ENCODE assay signal across 17 cellular contexts in the genomic region with DNA sequence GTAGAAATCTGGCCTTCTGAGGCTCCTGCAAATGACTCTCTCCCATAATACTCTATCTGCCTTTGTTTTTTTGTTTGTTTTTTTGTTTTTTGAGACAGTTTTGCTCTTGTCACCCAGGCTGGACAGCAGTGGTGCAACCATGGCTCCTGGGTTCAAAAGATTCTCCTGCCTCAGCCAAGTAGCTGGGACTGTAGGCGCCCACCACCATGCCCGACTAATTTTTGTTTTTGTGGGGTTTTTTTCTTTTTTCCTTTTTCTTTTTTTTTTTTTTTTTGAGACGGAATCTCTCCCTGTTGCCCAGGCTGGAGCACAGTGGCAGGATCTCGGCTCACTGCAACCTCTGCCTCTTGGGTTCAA. TPM values are rescaled to one million over a fixed set of nuclear protein-coding genes. Genes with fewer than 3 reads are reported as not detected.
DNase-seq lines count a peak whose midpoint lies in the region; ATAC-seq, FAIRE-seq and TF ChIP-seq lines count a peak whose summit lies in the region.
"Had no signal": no experiment of that assay in that cellular context is flagged by ENCODE, and none has a peak within 500 bp of the region (broad histone marks: within the 10 kb centered on the region; RNA-seq: fewer than 3 reads in every experiment).

No MANE protein-coding gene starts in this region.

- H3K4me3 Mint-ChIP-seq in glutamatergic neuron (ENCODE audit: unreplicated experiment): no peak overlapping the region
- H3K4me3 Mint-ChIP-seq: CD4-positive, alpha-beta T cell; H9 had no signal

- H3K4me2 ChIP-seq in BLaER1 (peak overlapping the region; percentile 54), PC-3 (ENCODE audit: low read length) (no peak overlapping the region)

- peaks cover 37% of the 10 kb centered on the region for H3K4me1 Mint-ChIP-seq in glutamatergic neuron (ENCODE audit: low read depth, unreplicated experiment)

- H3K27ac Mint-ChIP-seq in glutamatergic neuron (ENCODE audit: unreplicated experiment): peak overlapping the region; percentile 67
- H3K27ac Mint-ChIP-seq: CD4-positive, alpha-beta T cell had no signal

- H3K9ac ChIP-seq in BLaER1 (no peak overlapping the region), PC-3 (ENCODE audit: low read length) (no peak overlapping the region)
- H3K9ac ChIP-seq: GM23248 had no signal

- H3K27ac ChIP-seq in BLaER1: peak overlapping the region; percentile 3; the same call in 1 of the 2 replicates
- no peak overlapping the region for H3K27ac ChIP-seq in PC-3 (ENCODE audit: low read length)
- H3K27ac ChIP-seq: GM23248, HL-60 had no signal

- CTCF ChIA-PET in PC-3 (lab: Charles Lee): no interaction called here

- no TSS peak for BruUV-seq in PC-3 (replicated peaks; lab: Mats Ljungman, UMichigan)

- no peaks in the 10 kb centered on the region for H3F3A ChIP-seq in PC-3 (ENCODE audit: low read length, unreplicated experiment)

- H3K27me3 ChIP-seq in BLaER1 (no peaks in the 10 kb centered on the region), PC-3 (ENCODE audit: low read length) (no peaks in the 10 kb centered on the region)

- peaks cover 7% of the 10 kb centered on the region for H3K27me3 Mint-ChIP-seq in glutamatergic neuron (ENCODE audit: unreplicated experiment)
- H3K27me3 Mint-ChIP-seq: CD4-positive, alpha-beta T cell had no signal

- intact Hi-C loops in PC-3 (cut with micrococcal nuclease) (no loop called here), sciatic nerve (cut with DNase I) (no loop called here)

- H3K9me3 ChIP-seq in BLaER1 (no peaks in the 10 kb centered on the region), PC-3 (ENCODE audit: low read length) (no peaks in the 10 kb centered on the region)

- no peaks in the 10 kb centered on the region for H3K36me3 ChIP-seq in BLaER1
- H3K36me3 ChIP-seq in PC-3 (ENCODE audit: low read depth, low read length): no peaks in the 10 kb centered on the region

- POLR2A ChIA-PET in PC-3 (lab: Charles Lee; ENCODE audit: unreplicated experiment): no interaction called here

- H4K20me1 ChIP-seq in BLaER1: no peaks in the 10 kb centered on the region
- no peaks in the 10 kb centered on the region for H4K20me1 ChIP-seq in PC-3 (ENCODE audit: low read length)

- H3K79me2 ChIP-seq in PC-3 (ENCODE audit: low read length): no peaks in the 10 kb centered on the region

- ATAC-seq in PC-3: no peak
- ATAC-seq in sciatic nerve: no peak
- ATAC-seq in HG03095 (IDR thresholded peaks at IDR 0.05; ENCODE audit: unreplicated experiment): no peak
- ATAC-seq in HG02840 (IDR thresholded peaks at IDR 0.05; ENCODE audit: low FRiP score, unreplicated experiment): no peak

- H2AFZ ChIP-seq in PC-3 (ENCODE audit: low read length): peak overlapping the region; percentile 24; the same call in 1 of the 2 replicates

- H3K4me3 ChIP-seq in BLaER1: no peak overlapping the region
- H3K4me3 ChIP-seq in PC-3 (ENCODE audit: low read length): no peak overlapping the region
- H3K4me3 ChIP-seq: GM23248 had no signal

- no peak for FAIRE-seq in HTR-8/SVneo (lab: Jason Lieb, UNC)

- no peaks in the 10 kb centered on the region for H3K9me2 ChIP-seq in PC-3 (replicated peaks; ENCODE audit: low read length)

- no peak for TF ChIP-seq CTCF in PC-3 (conservative IDR thresholded peaks at IDR 0.05; ENCODE audit: low read depth, low read length)
- TF ChIP-seq CTCF in glutamatergic neuron (IDR thresholded peaks at IDR 0.05; ENCODE audit: partially characterized antibody, unreplicated experiment): no peak

- H3K36me3 Mint-ChIP-seq in glutamatergic neuron (ENCODE audit: unreplicated experiment): peaks cover 4% of the 10 kb centered on the region

- H3K4me1 ChIP-seq in BLaER1 (peaks cover 62% of the 10 kb centered on the region), PC-3 (ENCODE audit: insufficient read depth, low read length) (no peaks in the 10 kb centered on the region)

- DNase-seq in PC-3 (no peak), glutamatergic neuron (no peak), sciatic nerve (ENCODE audit: low spot score) (peak; percentile 7), HTR-8/SVneo (ENCODE audit: insufficient read length, low spot score) (no peak)
- DNase-seq: 8988T; AML-193; C1 segment of cervical spinal cord; Calu3; CD4-positive, alpha-beta T cell; DMS 273 treated with DMSO at 0.1 percent for 48 hours; H9; KBM-7 had no signal

- H3K9me3 Mint-ChIP-seq in glutamatergic neuron (ENCODE audit: unreplicated experiment): peaks cover 14% of the 10 kb centered on the region
- H3K9me3 Mint-ChIP-seq: CD4-positive, alpha-beta T cell; H9 had no signal

RNA-seq across cellular contexts. Expression of a gene that starts 16.6 kb away (rescaled TPM):
- total RNA-seq in PC-3 (2014; rRNA removed) (25.7 and 26.9 TPM in 2 replicates), glutamatergic neuron (ENCODE audit: unreplicated experiment) (55.1 TPM), sciatic nerve (39.7 TPM)

RNA-seq across cellular contexts. Expression of a gene that starts 30.3 kb away (rescaled TPM):
- 206 and 297 TPM in 2 replicates for total RNA-seq in PC-3 (2014; rRNA removed)
- total RNA-seq in glutamatergic neuron (ENCODE audit: unreplicated experiment): 288 TPM
- 218 TPM for total RNA-seq in sciatic nerve
